In genomic region chr12:47207005-47207717, GRCh38 we compare ENCODE assay signal across 8 cellular contexts.
A peak's percentile ranks its signal among the peaks of the same experiment; 100 is the strongest.
DNase-seq lines count a peak whose midpoint lies in the region; ATAC-seq and TF ChIP-seq lines count a peak whose summit lies in the region.

No MANE protein-coding gene starts in this region.

- TF ChIP-seq CTCF in upper lobe of left lung (IDR thresholded peaks at IDR 0.05), result no peak

- no peak overlapping the region for H3K4me3 Mint-ChIP-seq in dendritic cell treated with granulocyte-macrophage colony-stimulating factor and Interleukin-4, amounts not matched to agents 40 ng/mL and 50 ng/mL, for 4 days

- no peaks in the 10 kb centered on the region for H3K9me3 Mint-ChIP-seq in dendritic cell treated with granulocyte-macrophage colony-stimulating factor and Interleukin-4, amounts not matched to agents 40 ng/mL and 50 ng/mL, for 4 days

- H3K36me3 Mint-ChIP-seq in dendritic cell treated with granulocyte-macrophage colony-stimulating factor and Interleukin-4, amounts not matched to agents 40 ng/mL and 50 ng/mL, for 4 days (ENCODE audit: low read depth), result peaks cover 20% of the 10 kb centered on the region

- H3K4me3 ChIP-seq in upper lobe of left lung, result no peak overlapping the region

- no peaks in the 10 kb centered on the region for H3K27me3 ChIP-seq in upper lobe of left lung

- WGBS in upper lobe of left lung, 2 donors, result 28 to 29% methylated on average over 2 of the region's 2 CpGs

- no peak for TF ChIP-seq EP300 in upper lobe of left lung (IDR thresholded peaks at IDR 0.05)

- no peak for DNase-seq in activated CD4-positive, CD25-positive, alpha-beta regulatory T cell treated with anti-CD3 and anti-CD28 coated beads, Interleukin-2, amount 50 U/mL, for 72 hours
- DNase-seq in NCI-H524 (lab: John Stamatoyannopoulos, UW) (peak; percentile 25 to 78), upper lobe of left lung (peak in 1 of 2 donors; percentile 72), mesenteric fat pad (ENCODE audit: low spot score) (no peak), HuH-7.5 (ENCODE audit: low spot score) (no peak)

- TF ChIP-seq POLR2A in upper lobe of left lung (IDR thresholded peaks at IDR 0.05), result no peak

- peak; percentile 12 to 25 for ATAC-seq in activated CD4-positive, CD25-positive, alpha-beta regulatory T cell treated with anti-CD3 and anti-CD28 coated beads, Interleukin-2, amount 50 U/mL, for 24 hours
- ATAC-seq in HG02798 (IDR thresholded peaks at IDR 0.05; ENCODE audit: poor library complexity, unreplicated experiment) (peak; percentile 67), upper lobe of left lung (ENCODE audit: low FRiP score in 2 of 2) (peak; percentile 67 to 71)

- H3K4me1 Mint-ChIP-seq in dendritic cell treated with granulocyte-macrophage colony-stimulating factor and Interleukin-4, amounts not matched to agents 40 ng/mL and 50 ng/mL, for 4 days (ENCODE audit: low read depth), result peaks cover 49% of the 10 kb centered on the region

- no peaks in the 10 kb centered on the region for H3K9me3 ChIP-seq in upper lobe of left lung

- peaks cover 9 to 23% (median 18%) of the 10 kb centered on the region in 4 donors for H3K4me1 ChIP-seq in upper lobe of left lung

- peak overlapping the region in 3 of 4 donors; percentile 28 to 61 (median 58) for H3K27ac ChIP-seq in upper lobe of left lung

- intact Hi-C loops in dendritic cell treated with granulocyte-macrophage colony-stimulating factor and Interleukin-4, amounts not matched to agents 40 ng/mL and 50 ng/mL, for 4 days (cut with micrococcal nuclease), result no loop called here

- no peaks in the 10 kb centered on the region for H3K36me3 ChIP-seq in upper lobe of left lung

- no peaks in the 10 kb centered on the region for H3K27me3 Mint-ChIP-seq in dendritic cell treated with granulocyte-macrophage colony-stimulating factor and Interleukin-4, amounts not matched to agents 40 ng/mL and 50 ng/mL, for 4 days

- H3K27ac Mint-ChIP-seq in dendritic cell treated with granulocyte-macrophage colony-stimulating factor and Interleukin-4, amounts not matched to agents 40 ng/mL and 50 ng/mL, for 4 days, result peak overlapping the region; percentile 57

Comparison
In these comparisons a context has a peak if more than half of its experiments do, and no peak if none do; other contexts are left out.
1. ATAC-seq: peak in every context shown above with its lines; median percentile 69 in upper lobe of left lung; 67 in HG02798; 18 in activated CD4-positive, CD25-positive, alpha-beta regulatory T cell treated with anti-CD3 and anti-CD28 coated beads, Interleukin-2, amount 50 U/mL, for 24 hours.
2. DNase-seq: peak in NCI-H524 (2 of 2); none in activated CD4-positive, CD25-positive, alpha-beta regulatory T cell treated with anti-CD3 and anti-CD28 coated beads, Interleukin-2, amount 50 U/mL, for 72 hours (single experiment), mesenteric fat pad (single experiment) and HuH-7.5 (single experiment).